In genomic region chr2:152433289-152433688, GRCh38 we compare ENCODE assay signal across 24 cellular contexts.
DNase-seq lines count a peak whose midpoint lies in the region; ATAC-seq and TF ChIP-seq lines count a peak whose summit lies in the region.
"Had no signal": no experiment of that assay in that cellular context is flagged by ENCODE, and none has a peak within 500 bp of the region (broad histone marks: within the 10 kb centered on the region; RNA-seq: fewer than 3 reads in every experiment).

No MANE protein-coding gene starts in this region.

- TF ChIP-seq CTCF in A673 (conservative IDR thresholded peaks at IDR 0.05; ENCODE audit: low read depth, low read length) (no peak), glutamatergic neuron (IDR thresholded peaks at IDR 0.05; ENCODE audit: partially characterized antibody, unreplicated experiment) (no peak), psoas muscle (IDR thresholded peaks at IDR 0.05) (no peak), gastroesophageal sphincter (IDR thresholded peaks at IDR 0.05) (no peak)

- no peak for TF ChIP-seq POLR2A in gastroesophageal sphincter (IDR thresholded peaks at IDR 0.05)

- no peak overlapping the region for H3K4me3 ChIP-seq in A673 (ENCODE audit: low read depth, low read length, poor library complexity, severe bottlenecking)
- H3K4me3 ChIP-seq in psoas muscle, result no peak overlapping the region
- no peak overlapping the region for H3K4me3 ChIP-seq in gastroesophageal sphincter

- no peaks in the 10 kb centered on the region for H3K9me3 ChIP-seq in A673 (ENCODE audit: low read depth, low read length, poor library complexity, severe bottlenecking)
- no peaks in the 10 kb centered on the region for H3K9me3 ChIP-seq in psoas muscle
- H3K9me3 ChIP-seq in gastroesophageal sphincter, result no peaks in the 10 kb centered on the region

- TF ChIP-seq EP300 in gastroesophageal sphincter (IDR thresholded peaks at IDR 0.05), result no peak

- no peak for DNase-seq in A673 (ENCODE audit: low spot score)
- DNase-seq in RPMI7951 (ENCODE audit: low read depth), result peak; percentile 30
- DNase-seq in glutamatergic neuron, result no peak
- DNase-seq in psoas muscle, result no peak
- no peak for DNase-seq in dermis blood vessel endothelial cell
- DNase-seq in NCI-H2029 treated with DMSO at 0.1 percent for 48 hours (lab: John Stamatoyannopoulos, UW), result no peak
- DNase-seq in NCI-H446 (lab: John Stamatoyannopoulos, UW), result no peak
- DNase-seq: activated CD4-positive, alpha-beta memory T cell treated with anti-CD3 and anti-CD28 coated beads for 36 hours; activated CD8-positive, alpha-beta memory T cell treated with anti-CD3 and anti-CD28 coated beads, Interleukin-2, amount 50 U/mL, for 48 hours; cerebellar nuclear complex; effector CD4-positive, alpha-beta T cell; foreskin fibroblast; hippocampal formation; NCI-H1105; NCI-H2081; nephron progenitor cell; SHP77; SW 1271; T1000; trophoblast cell had no signal

- H3K36me3 ChIP-seq in A673 (ENCODE audit: insufficient read depth, low read length, poor library complexity, severe bottlenecking), result no peaks in the 10 kb centered on the region
- no peaks in the 10 kb centered on the region for H3K36me3 ChIP-seq in psoas muscle (ENCODE audit: insufficient read depth in 1 of 2, low read depth in 1 of 2)
- no peaks in the 10 kb centered on the region for H3K36me3 ChIP-seq in gastroesophageal sphincter

- no TSS peak for BruUV-seq in A673 (replicated peaks; lab: Mats Ljungman, UMichigan)

- ATAC-seq in psoas muscle, result no peak
- ATAC-seq in gastroesophageal sphincter, result no peak
- ATAC-seq: HCT116 had no signal

- peaks cover 82% of the 10 kb centered on the region for H3K4me1 Mint-ChIP-seq in glutamatergic neuron (ENCODE audit: low read depth, unreplicated experiment)

- peaks cover 10% of the 10 kb centered on the region for H3K9me3 Mint-ChIP-seq in glutamatergic neuron (ENCODE audit: unreplicated experiment)
- H3K9me3 Mint-ChIP-seq: activated CD4-positive, alpha-beta memory T cell treated with anti-CD3 and anti-CD28 coated beads for 36 hours; nephron progenitor cell; stimulated activated naive CD8-positive, alpha-beta T cell treated with anti-CD3 and anti-CD28 coated beads, Interleukin-15, Interleukin-2, amounts not matched to agents 100 ng/mL and 50 ng/mL, for 24 hours had no signal

- POLR2A ChIA-PET in A673 (lab: Charles Lee; ENCODE audit: low non-redundant PET), result interaction anchor here (0.6 kb wide), 1 partner anchor 152 kb away, joined by 7 read pairs; no protein-coding TSS in a partner anchor

- H3K27ac Mint-ChIP-seq in glutamatergic neuron (ENCODE audit: unreplicated experiment), result peak overlapping the region; percentile 99
- H3K27ac Mint-ChIP-seq: activated CD4-positive, alpha-beta memory T cell treated with anti-CD3 and anti-CD28 coated beads for 36 hours; activated naive CD8-positive, alpha-beta T cell; stimulated activated naive CD8-positive, alpha-beta T cell treated with anti-CD3 and anti-CD28 coated beads, Interleukin-15, Interleukin-2, amounts not matched to agents 100 ng/mL and 50 ng/mL, for 24 hours had no signal

- H3K27me3 Mint-ChIP-seq in glutamatergic neuron (ENCODE audit: unreplicated experiment), result peaks cover 2% of the 10 kb centered on the region
- H3K27me3 Mint-ChIP-seq: activated naive CD8-positive, alpha-beta T cell; stimulated activated naive CD8-positive, alpha-beta T cell treated with anti-CD3 and anti-CD28 coated beads, Interleukin-15, Interleukin-2, amounts not matched to agents 100 ng/mL and 50 ng/mL, for 24 hours had no signal

- WGBS in psoas muscle, 3 donors, result 80 to 100% (median 86%) methylated on average over 1 of the region's 1 CpG
- 63 to 67% methylated on average over 1 of the region's 1 CpG for whole genome bisulfite sequencing in gastroesophageal sphincter (ENCODE audit: low coverage in 1 of 2), 2 donors

- H3K27ac ChIP-seq in A673 (ENCODE audit: low read depth, low read length, poor library complexity, severe bottlenecking), result peak overlapping the region; percentile 88
- H3K27ac ChIP-seq in psoas muscle, result peak overlapping the region; percentile 79
- H3K27ac ChIP-seq in gastroesophageal sphincter, result peak overlapping the region in 1 of 4 donors; percentile 27

- CTCF ChIA-PET in A673 (lab: Charles Lee), result no interaction called here

- H3K4me1 ChIP-seq in A673 (ENCODE audit: insufficient read depth, low read length, poor library complexity, severe bottlenecking), result peaks cover 90% of the 10 kb centered on the region
- peaks cover 43% of the 10 kb centered on the region for H3K4me1 ChIP-seq in psoas muscle
- H3K4me1 ChIP-seq in gastroesophageal sphincter, result peaks cover 4 to 39% (median 10%) of the 10 kb centered on the region in 3 donors

- intact Hi-C loops in A673 (cut with micrococcal nuclease; ENCODE audit: unreplicated experiment) (no loop called here), psoas muscle (cut with DNase I) (loop anchor here (1.0 to 5.0 kb wide), 2 partner anchors 34 to 47 kb away; no protein-coding TSS in a partner anchor)

- H3K27me3 ChIP-seq in A673 (replicated peaks; ENCODE audit: insufficient read depth, low read depth, low read length, poor library complexity) (no peaks in the 10 kb centered on the region), psoas muscle (ENCODE audit: insufficient read depth in 3 of 3, low read length in 2 of 3) (no peaks in the 10 kb centered on the region), gastroesophageal sphincter (no peaks in the 10 kb centered on the region)

- peak overlapping the region; percentile 51 for H3K4me3 Mint-ChIP-seq in glutamatergic neuron (ENCODE audit: unreplicated experiment)
- H3K4me3 Mint-ChIP-seq: activated CD4-positive, alpha-beta memory T cell treated with anti-CD3 and anti-CD28 coated beads for 36 hours; activated naive CD8-positive, alpha-beta T cell; nephron progenitor cell; stimulated activated naive CD8-positive, alpha-beta T cell treated with anti-CD3 and anti-CD28 coated beads, Interleukin-15, Interleukin-2, amounts not matched to agents 100 ng/mL and 50 ng/mL, for 24 hours had no signal

- no peaks in the 10 kb centered on the region for H3K36me3 Mint-ChIP-seq in glutamatergic neuron (ENCODE audit: unreplicated experiment)
- H3K36me3 Mint-ChIP-seq: activated CD4-positive, alpha-beta memory T cell treated with anti-CD3 and anti-CD28 coated beads for 36 hours; activated naive CD8-positive, alpha-beta T cell had no signal
